ENCODE assay signal across 7 cellular contexts in genomic region chr21:33229099-33229775, GRCh38. TPM values are rescaled to one million over a fixed set of nuclear protein-coding genes. Genes with fewer than 3 reads are reported as not detected.
DNase-seq lines count a peak whose midpoint lies in the region; ATAC-seq and TF ChIP-seq lines count a peak whose summit lies in the region.

No MANE protein-coding gene starts in this region.

- peak overlapping the region; percentile 82 for H3K4me3 Mint-ChIP-seq in stimulated activated memory B cell treated with anti-CD40 and anti-IgM and Interleukin-4, amounts not matched to agents 10 μg/mL and 1 μg/mL and 100 μg/mL, for 72 hours

- in situ Hi-C loops in GM23248 (cut with MboI) = no loop called here

- peaks cover 37% of the 10 kb centered on the region for H3K4me1 Mint-ChIP-seq in stimulated activated memory B cell treated with anti-CD40 and anti-IgM and Interleukin-4, amounts not matched to agents 10 μg/mL and 1 μg/mL and 100 μg/mL, for 72 hours

- H3K79me2 ChIP-seq in GM23248 (ENCODE audit: insufficient read depth) (peaks cover 37% of the 10 kb centered on the region), PC-3 (ENCODE audit: low read length) (peaks cover 21% of the 10 kb centered on the region)

- H3F3A ChIP-seq in GM23248 (ENCODE audit: insufficient read depth) (0 out of 2 replicates have a peak, but pooled peaks cover 4% of the 10 kb centered on the region), PC-3 (ENCODE audit: low read length, unreplicated experiment) (no peaks in the 10 kb centered on the region)

- H3K27me3 Mint-ChIP-seq in stimulated activated memory B cell treated with anti-CD40 and anti-IgM and Interleukin-4, amounts not matched to agents 10 μg/mL and 1 μg/mL and 100 μg/mL, for 72 hours = no peaks in the 10 kb centered on the region

- POLR2A ChIA-PET in PC-3 (lab: Charles Lee; ENCODE audit: unreplicated experiment) = interaction anchor here (0.6 kb wide), 2 partner anchors 205 to 501 kb away, joined by 3 read pairs; no protein-coding TSS in a partner anchor

- peak overlapping the region; percentile 83 for H3K27ac Mint-ChIP-seq in stimulated activated memory B cell treated with anti-CD40 and anti-IgM and Interleukin-4, amounts not matched to agents 10 μg/mL and 1 μg/mL and 100 μg/mL, for 72 hours

- H3K9me3 Mint-ChIP-seq in stimulated activated memory B cell treated with anti-CD40 and anti-IgM and Interleukin-4, amounts not matched to agents 10 μg/mL and 1 μg/mL and 100 μg/mL, for 72 hours = no peaks in the 10 kb centered on the region

- H3K4me3 ChIP-seq in GM23248 = peak overlapping the region; percentile 93
- peak overlapping the region; percentile 88 for H3K4me3 ChIP-seq in PC-3 (ENCODE audit: low read length)
- H3K4me3 ChIP-seq in fibroblast of pulmonary artery (replicated peaks; ENCODE audit: low read depth, low read length) = peak overlapping the region; percentile 52

- H3K36me3 ChIP-seq in GM23248 (ENCODE audit: low read depth) (no peaks in the 10 kb centered on the region), PC-3 (ENCODE audit: low read depth, low read length) (no peaks in the 10 kb centered on the region)

- no peak overlapping the region for H3K27ac ChIP-seq in GM23248
- no peak overlapping the region for H3K27ac ChIP-seq in PC-3 (ENCODE audit: low read length)

- CTCF ChIA-PET in PC-3 (lab: Charles Lee) = interaction anchor here (0.6 kb wide), 1 partner anchor 477 kb away, joined by 3 read pairs; no protein-coding TSS in a partner anchor

- BruUV-seq in PC-3 (replicated peaks; lab: Mats Ljungman, UMichigan) = no TSS peak

- H3K9ac ChIP-seq in GM23248 (peak overlapping the region; percentile 97), PC-3 (ENCODE audit: low read length) (no peak overlapping the region)

- H3K9me3 ChIP-seq in GM23248 (ENCODE audit: low read depth) (no peaks in the 10 kb centered on the region), PC-3 (ENCODE audit: low read length) (no peaks in the 10 kb centered on the region)

- intact Hi-C loops in PC-3 (cut with micrococcal nuclease) = loop anchor here (1.0 kb wide), 1 partner anchor 30 kb away; no protein-coding TSS in a partner anchor

- ATAC-seq in PC-3 (no peak), GM21825 (IDR thresholded peaks at IDR 0.05; ENCODE audit: unreplicated experiment) (no peak)
- ATAC-seq in stimulated activated memory B cell treated with anti-CD40 and anti-IgM and Interleukin-4, amounts not matched to agents 10 μg/mL and 1 μg/mL and 100 μg/mL, for 72 hours = peak; percentile 22

- no peak for DNase-seq in GM23248
- no peak for DNase-seq in PC-3
- DNase-seq in fibroblast of pulmonary artery (ENCODE audit: low read depth) = no peak
- no peak for DNase-seq in superior temporal gyrus (ENCODE audit: extremely low spot score)
- no peak for DNase-seq in GDM1 (lab: John Stamatoyannopoulos, UW)

- peaks cover 20% of the 10 kb centered on the region for H3K36me3 Mint-ChIP-seq in stimulated activated memory B cell treated with anti-CD40 and anti-IgM and Interleukin-4, amounts not matched to agents 10 μg/mL and 1 μg/mL and 100 μg/mL, for 72 hours

- H3K9me2 ChIP-seq in GM23248 (ENCODE audit: insufficient read depth) (no peaks in the 10 kb centered on the region), PC-3 (replicated peaks; ENCODE audit: low read length) (no peaks in the 10 kb centered on the region)

- peaks cover 5% of the 10 kb centered on the region; the same call in 1 of the 2 replicates for H3K4me1 ChIP-seq in GM23248 (ENCODE audit: insufficient read depth)
- H3K4me1 ChIP-seq in PC-3 (ENCODE audit: insufficient read depth, low read length) = peaks cover 20% of the 10 kb centered on the region

- 29 to 31% methylated on average over 17 of the region's 17 CpGs for WGBS in GM23248 (ENCODE audit: low coverage in 1 of 2, low lambda C conversion rate in 2 of 2, missing lambda C conversion rate in 2 of 2), 2 experiments

- H4K20me1 ChIP-seq in GM23248 (ENCODE audit: insufficient read depth) (no peaks in the 10 kb centered on the region), PC-3 (ENCODE audit: low read length) (0 out of 2 replicates have a peak, but pooled peaks cover 10% of the 10 kb centered on the region)

- H3K4me2 ChIP-seq in GM23248 (ENCODE audit: unreplicated experiment) (peak overlapping the region; percentile 66), PC-3 (ENCODE audit: low read length) (peak overlapping the region; percentile 95)

- H3K27me3 ChIP-seq in GM23248 (replicated peaks; ENCODE audit: insufficient read depth) (no peaks in the 10 kb centered on the region), PC-3 (ENCODE audit: low read length) (no peaks in the 10 kb centered on the region)

- TF ChIP-seq CTCF in PC-3 (conservative IDR thresholded peaks at IDR 0.05; ENCODE audit: low read depth, low read length) (no peak), fibroblast of pulmonary artery (IDR thresholded peaks at IDR 0.05; ENCODE audit: low read length, missing control alignments) (no peak)

- H2AFZ ChIP-seq in GM23248 = peak overlapping the region; percentile 96
- H2AFZ ChIP-seq in PC-3 (ENCODE audit: low read length) = peak overlapping the region; percentile 95

RNA-seq across cellular contexts. Expression of gene IFNAR2, which starts 0.5 kb away (rescaled TPM):
- 4.0 and 4.3 TPM in 2 replicates for total RNA-seq in GM23248 (2014; rRNA removed; shearing (Covaris generic))
- polyA plus RNA-seq in GM23248 (2016; fragmentation: Nextera tagmentation; extraction: Ambion mirVana) = 19.1 and 21.8 TPM in 2 replicates
- 2.1 and 7.1 TPM in 2 replicates for total RNA-seq in PC-3 (2014; rRNA removed)

RNA-seq across cellular contexts. Expression of gene IL10RB, which starts 36.9 kb away (rescaled TPM):
- 49.3 and 50.6 TPM in 2 replicates for total RNA-seq in GM23248 (2014; rRNA removed; shearing (Covaris generic))
- 52.4 and 56.8 TPM in 2 replicates for polyA plus RNA-seq in GM23248 (2016; fragmentation: Nextera tagmentation; extraction: Ambion mirVana)
- 25.3 and 26.8 TPM in 2 replicates for total RNA-seq in PC-3 (2014; rRNA removed)
